1 cellular context compared by ENCODE assay signal in the genomic region with DNA sequence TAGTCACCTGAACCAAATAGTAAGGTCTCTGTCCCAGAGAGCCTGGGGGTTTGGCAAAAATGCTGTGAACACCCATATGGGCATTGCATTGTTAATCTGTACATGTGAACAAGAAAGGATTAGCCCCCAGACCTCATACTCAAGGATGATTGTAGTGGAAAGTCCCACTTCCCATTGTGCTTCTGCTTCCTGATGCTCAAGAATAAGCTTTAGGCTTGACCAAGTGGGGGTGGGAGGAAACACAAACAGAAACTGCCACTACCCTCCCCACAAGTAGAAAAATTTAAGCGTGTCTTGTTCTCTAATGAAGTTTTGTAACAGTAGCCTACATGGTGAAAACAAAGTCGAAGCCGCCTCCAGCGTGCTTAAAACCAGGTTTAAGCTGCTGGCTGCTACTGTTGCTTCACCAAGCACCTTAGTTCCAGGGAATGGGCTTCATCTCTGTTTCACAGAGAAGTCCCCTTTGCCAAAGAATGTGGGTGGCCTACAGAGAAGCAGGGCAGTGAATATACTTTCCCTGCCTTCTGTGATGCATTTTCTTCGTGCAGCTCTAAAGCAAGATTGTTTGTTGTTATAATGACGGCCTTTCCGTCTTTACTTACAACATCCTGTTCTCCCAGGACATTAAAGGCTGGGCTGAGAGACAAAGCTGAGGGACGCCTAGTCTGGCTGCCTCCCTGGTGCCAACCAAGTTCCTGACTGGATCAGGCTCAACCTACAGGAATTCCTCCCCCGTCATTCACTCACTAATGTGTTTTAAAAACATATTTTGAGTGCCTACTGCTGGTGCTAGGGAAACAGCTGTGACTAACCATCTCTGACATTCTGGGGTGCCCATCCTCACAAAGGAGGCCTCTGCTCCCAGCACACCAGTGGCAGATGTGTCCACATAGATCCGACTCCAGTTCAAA.
A peak's percentile ranks its signal among the peaks of the same experiment; 100 is the strongest.
TF ChIP-seq lines count a peak whose summit lies in the region.

No MANE protein-coding gene starts in this region.

TF ChIP-seq in IMR-90, 13 proteins besides CTCF, POLR2A, EP300 and RAD21 (continued from another document):
- TF ChIP-seq, protein P1, sequence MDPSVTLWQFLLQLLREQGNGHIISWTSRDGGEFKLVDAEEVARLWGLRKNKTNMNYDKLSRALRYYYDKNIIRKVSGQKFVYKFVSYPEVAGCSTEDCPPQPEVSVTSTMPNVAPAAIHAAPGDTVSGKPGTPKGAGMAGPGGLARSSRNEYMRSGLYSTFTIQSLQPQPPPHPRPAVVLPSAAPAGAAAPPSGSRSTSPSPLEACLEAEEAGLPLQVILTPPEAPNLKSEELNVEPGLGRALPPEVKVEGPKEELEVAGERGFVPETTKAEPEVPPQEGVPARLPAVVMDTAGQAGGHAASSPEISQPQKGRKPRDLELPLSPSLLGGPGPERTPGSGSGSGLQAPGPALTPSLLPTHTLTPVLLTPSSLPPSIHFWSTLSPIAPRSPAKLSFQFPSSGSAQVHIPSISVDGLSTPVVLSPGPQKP (IDR thresholded peaks at IDR 0.05; ENCODE audit: borderline replicate concordance, low read depth, low read length): no peak
- TF ChIP-seq CHD1 (IDR thresholded peaks at IDR 0.05; ENCODE audit: low read depth, low read length): 0 out of 2 replicates have a peak, but pooled peaks have one; percentile 26
- TF ChIP-seq CEBPB (IDR thresholded peaks at IDR 0.05; ENCODE audit: low read depth, low read length): peak; percentile 86
TF ChIP-seq in IMR-90: peak in this region for 7.
